ENCODE assay signal across 1 cellular context in the genomic region with DNA sequence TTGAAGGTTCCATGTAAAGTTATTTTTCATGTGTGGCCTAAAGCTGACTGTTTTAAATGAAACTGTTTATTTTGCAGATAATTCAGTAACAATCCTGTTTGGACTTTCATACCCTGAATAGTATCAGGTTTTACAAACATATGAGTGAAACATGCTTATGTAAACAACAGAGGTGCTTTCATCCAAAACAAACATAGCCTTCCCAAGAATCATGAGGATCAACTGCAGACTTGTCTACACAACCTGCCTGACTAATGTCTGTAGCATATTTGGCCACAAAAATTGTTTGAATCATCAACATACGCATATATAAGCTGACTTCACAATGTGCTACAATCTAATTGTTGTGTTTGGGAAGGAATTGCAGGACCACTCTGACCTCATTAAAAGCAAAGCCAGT.
TF ChIP-seq lines count a peak whose summit lies in the region.

No MANE protein-coding gene starts in this region.

TF ChIP-seq in endothelial cell of umbilical vein, 7 proteins besides CTCF, POLR2A, EP300 and RAD21:
- TF ChIP-seq POLR2AphosphoS5 (IDR thresholded peaks at IDR 0.05; ENCODE audit: insufficient read depth, low read depth, low read length) (no peak), GATA2 (IDR thresholded peaks at IDR 0.05; ENCODE audit: insufficient read depth, insufficient read length, low read depth, low read length) (no peak), EZH2 (IDR thresholded peaks at IDR 0.05; ENCODE audit: borderline replicate concordance, low read depth, low read length, severe bottlenecking) (no peak), JUN (IDR thresholded peaks at IDR 0.05; ENCODE audit: borderline replicate concordance, insufficient read depth, insufficient read length, low read depth) (no peak)
